Comparison of ENCODE assay signal across 3 cellular contexts in genomic region chr14:41037388-41037787, GRCh38.
"Had no signal": no experiment of that assay in that cellular context is flagged by ENCODE, and none has a peak within 500 bp of the region (broad histone marks: within the 10 kb centered on the region; RNA-seq: fewer than 3 reads in every experiment).

No MANE protein-coding gene starts in this region.

- ATAC-seq: GM12878 had no signal

- DNase-seq: GDM1, GF-D8 had no signal
